ENCODE assay signal across 1 cellular context in the genomic region with DNA sequence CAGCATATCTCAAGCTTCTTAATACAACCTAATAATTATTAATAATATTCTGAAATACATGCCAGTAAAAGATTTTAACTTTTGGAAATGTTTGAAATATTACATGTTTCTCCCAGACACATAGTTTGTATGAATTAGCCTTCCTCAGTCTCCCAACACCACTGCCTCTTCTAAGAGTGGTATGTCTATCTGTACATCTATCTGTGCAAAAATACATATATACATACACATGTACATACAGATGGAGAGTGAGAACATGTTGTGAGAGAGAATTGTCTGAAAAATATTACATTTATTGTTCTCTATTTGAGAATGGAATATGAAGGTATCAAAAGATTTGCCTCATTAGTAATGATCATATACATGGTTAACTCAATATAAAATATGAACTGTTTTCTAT.
TF ChIP-seq lines count a peak whose summit lies in the region.

No MANE protein-coding gene starts in this region.

TF ChIP-seq in H1, 55 proteins besides CTCF, POLR2A, EP300 and RAD21:
- TF ChIP-seq POLR2AphosphoS5 (IDR thresholded peaks at IDR 0.05; ENCODE audit: low read depth, low read length) (peak; percentile 71; the same call in 1 of the 2 replicates), KDM1A (IDR thresholded peaks at IDR 0.05; ENCODE audit: borderline replicate concordance, low read length) (no peak)
